Comparison of ENCODE assay signal across 15 cellular contexts in genomic region chrX:133868687-133869086, GRCh38.
"Had no signal": no experiment of that assay in that cellular context is flagged by ENCODE, and none has a peak within 500 bp of the region (broad histone marks: within the 10 kb centered on the region; RNA-seq: fewer than 3 reads in every experiment).

No MANE protein-coding gene starts in this region.

- H3K36me3 ChIP-seq: adrenal gland, colonic mucosa, thyroid gland, uterus had no signal

- DNase-seq: activated CD4-positive, alpha-beta T cell treated with anti-CD3 and anti-CD28 coated beads, Interleukin-2, amount 10 ng/mL, durations not matched to agents 7 days and 5 days; activated naive CD4-positive, alpha-beta T cell treated with anti-CD3 and anti-CD28 coated beads, Interleukin-2, amount 50 U/mL, for 16 hours; activated T-cell treated with anti-CD3 and anti-CD28 coated beads for 4 hours; adrenal gland; caudate nucleus; colonic mucosa; foreskin melanocyte; head of caudate nucleus; natural killer cell; occipital lobe; right cardiac atrium; thyroid gland; uterus had no signal

- H3K4me1 ChIP-seq: adrenal gland, colonic mucosa, thyroid gland, uterus had no signal

- ATAC-seq: natural killer cell; right cardiac atrium; stimulated activated effector memory CD8-positive, alpha-beta T cell treated with anti-CD3 and anti-CD28 coated beads, Interleukin-12 subunit alpha, Interleukin-12 subunit beta, amount 100 ng/mL, for 72 hours; WTC11 had no signal

- H3K4me3 ChIP-seq: adrenal gland, colonic mucosa, thyroid gland, uterus had no signal

- H3K9me3 ChIP-seq: adrenal gland, colonic mucosa, thyroid gland, uterus had no signal

- H3K27ac ChIP-seq: adrenal gland, colonic mucosa, thyroid gland, uterus had no signal

- H3K27me3 ChIP-seq: adrenal gland, colonic mucosa, thyroid gland, uterus had no signal
